27 cellular contexts compared by ENCODE assay signal in the genomic region with DNA sequence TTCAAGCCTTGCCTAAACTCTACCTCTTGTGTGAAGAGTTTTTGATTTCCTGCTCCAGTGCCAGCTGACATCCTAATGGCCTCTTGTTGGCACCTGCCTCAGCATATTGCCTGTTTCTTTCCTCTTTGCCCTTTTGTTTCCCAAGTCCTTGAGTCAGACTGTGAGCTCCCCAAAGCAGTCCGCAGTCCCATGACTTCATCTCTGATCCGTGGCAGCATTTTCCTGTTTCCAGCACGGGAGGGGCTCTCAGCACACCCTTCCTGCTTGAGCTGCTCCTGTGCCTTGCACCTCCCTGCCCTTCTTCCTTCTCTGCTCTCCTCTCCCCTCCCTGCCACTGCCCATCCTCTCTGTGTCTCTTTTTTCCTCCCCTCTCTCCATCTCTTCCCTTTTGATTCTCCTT.
DNase-seq lines count a peak whose midpoint lies in the region; ATAC-seq, FAIRE-seq and TF ChIP-seq lines count a peak whose summit lies in the region.
"Had no signal": no experiment of that assay in that cellular context is flagged by ENCODE, and none has a peak within 500 bp of the region (broad histone marks: within the 10 kb centered on the region; RNA-seq: fewer than 3 reads in every experiment).

No MANE protein-coding gene starts in this region.

- no peak overlapping the region for H3K18ac ChIP-seq in H1 (ENCODE audit: extremely low read depth, low read length)

- no peak overlapping the region for H3K27ac ChIP-seq in H1 (ENCODE audit: low read depth, low read length)
- no peak overlapping the region for H3K27ac ChIP-seq in HepG2 (ENCODE audit: extremely low read length, insufficient read depth, low read length)
- no peak overlapping the region for H3K27ac ChIP-seq in gastrocnemius medialis
- H3K27ac ChIP-seq: BLaER1, cardiac muscle cell, upper lobe of left lung had no signal

- WGBS in H1 (ENCODE audit: extremely low coverage in 1 of 2, insufficient coverage in 1 of 2, insufficient read length in 1 of 2, insufficient replicate concordance in 2 of 2, low coverage in 1 of 2, low lambda C conversion rate in 2 of 2, missing lambda C conversion rate in 1 of 2), 2 experiments: 66% methylated on average over 3 of the region's 3 CpGs; no CpG with 5 or more reads in 1 of the 2 experiments
- 0% methylated on average over 3 of the region's 3 CpGs for WGBS in HepG2 (ENCODE audit: low lambda C conversion rate)

- no peak overlapping the region for H2AFZ ChIP-seq in H1 (ENCODE audit: low read length)
- H2AFZ ChIP-seq in HepG2 (ENCODE audit: low read length): no peak overlapping the region

- CTCF ChIA-PET in H1 (lab: Charles Lee; ENCODE audit: partially characterized antibody): interaction anchor here (1.1 to 1.2 kb wide), 2 partner anchors 178 to 530 kb away, joined by 3 read pairs; no protein-coding TSS in a partner anchor
- CTCF ChIA-PET in HepG2 (lab: Yijun Ruan, JAX; ENCODE audit: low intra/inter-chr PET ratio, low total read pairs): no interaction called here

- H3K4me2 ChIP-seq in H1 (ENCODE audit: insufficient read depth in 1 of 2, low read depth in 2 of 2, low read length in 2 of 2) (no peak overlapping the region), HepG2 (ENCODE audit: low read depth, low read length) (no peak overlapping the region)
- H3K4me2 ChIP-seq: BLaER1 had no signal

- no peak overlapping the region for H2BK15ac ChIP-seq in H1 (ENCODE audit: low read length)

- no peak overlapping the region for H4K8ac ChIP-seq in H1 (ENCODE audit: extremely low read depth, insufficient read depth, low read length)

- peaks cover 2% of the 10 kb centered on the region in 2 experiments for H4K20me1 ChIP-seq in H1 (replicated peaks in 1 of 2; ENCODE audit: control insufficient read depth in 1 of 2, insufficient read depth in 2 of 2, low read length in 2 of 2)
- no peaks in the 10 kb centered on the region for H4K20me1 ChIP-seq in HepG2 (ENCODE audit: insufficient read depth, low read length)
- H4K20me1 ChIP-seq: BLaER1 had no signal

- BruUV-seq in HepG2 (replicated peaks; lab: Mats Ljungman, UMichigan): no TSS peak

- no peak overlapping the region for H2BK5ac ChIP-seq in H1 (ENCODE audit: low read depth, low read length)

- H3K23ac ChIP-seq in H1 (ENCODE audit: insufficient read length): no peak overlapping the region

- TF ChIP-seq CTCF in H1 (IDR thresholded peaks at IDR 0.05; ENCODE audit: control extremely low read depth in 1 of 3, insufficient read depth in 1 of 3, low read depth in 1 of 3, low read length in 3 of 3) (no peak), HepG2 (CRISPR knock-in tag; IDR thresholded peaks at IDR 0.05) (no peak), gastrocnemius medialis (IDR thresholded peaks at IDR 0.05 in 4 of 5, conservative IDR thresholded peaks at IDR 0.05 in 1 of 5) (no peak)

- no peak overlapping the region for H4K91ac ChIP-seq in H1 (replicated peaks; ENCODE audit: insufficient read length, low read length)

- H3K14ac ChIP-seq in H1 (ENCODE audit: insufficient read length): no peak overlapping the region

- H3K79me2 ChIP-seq in H1 (ENCODE audit: control insufficient read depth in 1 of 2, insufficient read depth in 2 of 2, low read length in 2 of 2): no peaks in the 10 kb centered on the region
- no peaks in the 10 kb centered on the region for H3K79me2 ChIP-seq in HepG2 (ENCODE audit: insufficient read depth, low read length)

- POLR2A ChIA-PET in H1 (lab: Charles Lee; ENCODE audit: partially characterized antibody): no interaction called here
- POLR2A ChIA-PET in HepG2 (lab: Yijun Ruan, JAX): no interaction called here

- no peak for TF ChIP-seq EP300 in H1 (IDR thresholded peaks at IDR 0.05; ENCODE audit: borderline replicate concordance in 1 of 2, low read depth in 2 of 2, low read length in 2 of 2)
- TF ChIP-seq EP300 in HepG2 (IDR thresholded peaks at IDR 0.05; ENCODE audit: low read depth in 2 of 2, low read length in 2 of 2): no peak
- TF ChIP-seq EP300 in HepG2 (CRISPR knock-in tag; IDR thresholded peaks at IDR 0.05; ENCODE audit: borderline replicate concordance): no peak

- no peaks in the 10 kb centered on the region; the same call in 1 of the 2 replicates for H3K23me2 ChIP-seq in H1 (ENCODE audit: low read depth, low read length)

- intact Hi-C loops in HepG2 (cut with micrococcal nuclease; ENCODE audit: unreplicated experiment) (no loop called here), gastrocnemius medialis (cut with DNase I; ENCODE audit: low total_unique reads) (loop anchor here (5.0 kb wide), 1 partner anchor 177 kb away; a partner anchor contains a TSS)

- no peak for TF ChIP-seq POLR2A in H1 (IDR thresholded peaks at IDR 0.05; ENCODE audit: control extremely low read depth in 1 of 2, low read depth in 2 of 2, low read length in 2 of 2)
- no peak for TF ChIP-seq POLR2A in HepG2 (IDR thresholded peaks at IDR 0.05; ENCODE audit: insufficient read depth in 1 of 2, low read depth in 2 of 2, low read length in 2 of 2)
- TF ChIP-seq POLR2A in gastrocnemius medialis (IDR thresholded peaks at IDR 0.05): no peak

- H3K4me1 ChIP-seq in H1 (replicated peaks in 1 of 4; ENCODE audit: control insufficient read depth in 3 of 4, insufficient read depth in 4 of 4, low read length in 3 of 4) (peaks cover 0 to 4% (median 0%) of the 10 kb centered on the region in 4 experiments; a peak in 1 of 7 replicates), HepG2 (ENCODE audit: insufficient read depth, low read length) (no peaks in the 10 kb centered on the region), gastrocnemius medialis (peaks cover 0 to 7% of the 10 kb centered on the region in 2 donors)
- H3K4me1 ChIP-seq: BLaER1, Caco-2, upper lobe of left lung had no signal

- H2AK5ac ChIP-seq in H1 (ENCODE audit: low read depth, low read length): no peak overlapping the region

- H3K9ac ChIP-seq in H1 (replicated peaks in 1 of 4; ENCODE audit: extremely low read depth in 1 of 4, low read depth in 3 of 4, low read length in 3 of 4) (no peak overlapping the region; a peak in 1 of 7 replicates), HepG2 (ENCODE audit: insufficient read depth, low read depth, low read length) (no peak overlapping the region)
- H3K9ac ChIP-seq: BLaER1 had no signal

- no peak overlapping the region for H2BK120ac ChIP-seq in H1 (replicated peaks; ENCODE audit: low read depth, low read length)

- in situ Hi-C loops in HepG2 (cut with HindIII; ENCODE audit: extremely low pct_ligation_motif_present, low pct_unique_long_range_greater_than_20kb): no loop called here
- in situ Hi-C loops in gastrocnemius medialis (cut with MboI; ENCODE audit: low sequenced_read_pairs in 4 of 4): no loop called here

- FAIRE-seq in H1 (lab: Jason Lieb, UNC) (no peak), HepG2 (lab: Jason Lieb, UNC) (no peak)
- FAIRE-seq: G401.6, GM18507, RCC 7860 had no signal

- H3K4me3 ChIP-seq in H1 (ENCODE audit: extremely low read depth in 1 of 4, insufficient read depth in 2 of 4, low read depth in 3 of 4, low read length in 4 of 4) (no peak overlapping the region), HepG2 (replicated peaks in 1 of 3; ENCODE audit: insufficient read depth in 1 of 3, low read depth in 2 of 3, low read length in 3 of 3) (no peak overlapping the region), gastrocnemius medialis (no peak overlapping the region)
- H3K4me3 ChIP-seq: BLaER1, cardiac muscle cell, upper lobe of left lung had no signal

- H4K5ac ChIP-seq in H1 (ENCODE audit: insufficient read length, low read depth, low read length): no peak overlapping the region

- H3K36me3 ChIP-seq in H1 (ENCODE audit: control insufficient read depth in 2 of 4, insufficient read depth in 4 of 4, low read length in 3 of 4): no peaks in the 10 kb centered on the region; a peak in 1 of 8 replicates
- no peaks in the 10 kb centered on the region for H3K36me3 ChIP-seq in HepG2 (replicated peaks in 1 of 2; ENCODE audit: control insufficient read depth in 1 of 2, insufficient read depth in 2 of 2, low read length in 2 of 2)
- no peaks in the 10 kb centered on the region for H3K36me3 ChIP-seq in gastrocnemius medialis
- H3K36me3 ChIP-seq: BLaER1, cardiac muscle cell, upper lobe of left lung had no signal

- ATAC-seq in HepG2 (no peak), gastrocnemius medialis (no peak), GM21367 (IDR thresholded peaks at IDR 0.05; ENCODE audit: unreplicated experiment) (no peak)
- ATAC-seq: left ventricle myocardium superior, sciatic nerve, T-helper 17 cell had no signal

- H2BK20ac ChIP-seq in H1 (ENCODE audit: low read length): no peak overlapping the region

- H3K56ac ChIP-seq in H1 (replicated peaks; ENCODE audit: insufficient read length, low read depth, low read length): no peak overlapping the region

- peak overlapping the region; percentile 68; the same call in 1 of the 2 replicates for H2BK12ac ChIP-seq in H1 (ENCODE audit: low read depth, low read length)

- H3K9me3 ChIP-seq in H1 (ENCODE audit: insufficient read depth in 2 of 2, low read depth in 1 of 2, low read length in 1 of 2) (no peaks in the 10 kb centered on the region), HepG2 (ENCODE audit: low read length) (no peaks in the 10 kb centered on the region), gastrocnemius medialis (no peaks in the 10 kb centered on the region)
- H3K9me3 ChIP-seq: BLaER1, Caco-2, upper lobe of left lung had no signal

- H3K79me1 ChIP-seq in H1 (ENCODE audit: low read depth, low read length): no peaks in the 10 kb centered on the region; the same call in 1 of the 2 replicates

- H3K4ac ChIP-seq in H1 (replicated peaks; ENCODE audit: insufficient read length, low read depth, low read length): peak overlapping the region; percentile 73

- DNase-seq in SHP77 (lab: John Stamatoyannopoulos, UW): peak; percentile 31 to 45
- DNase-seq in SHP77 treated with DMSO at 0.1 percent for 48 hours (lab: John Stamatoyannopoulos, UW): no peak
- peak; percentile 85 for DNase-seq in NCI-H2029 treated with DMSO at 0.1 percent for 48 hours (lab: John Stamatoyannopoulos, UW)
- DNase-seq in H1 (ENCODE audit: low read depth in 1 of 2, low spot score in 2 of 2): no peak
- no peak for DNase-seq in HepG2 (ENCODE audit: low spot score)
- DNase-seq in CD1c-positive myeloid dendritic cell (ENCODE audit: extremely low spot score): no peak
- DNase-seq in gastrocnemius medialis: no peak
- DNase-seq: activated CD4-positive, alpha-beta T cell treated with anti-CD3 and anti-CD28 coated beads for 48 hours; activated naive CD4-positive, alpha-beta T cell treated with anti-CD3 and anti-CD28 coated beads, Interleukin-2, amount 10 ng/mL, durations not matched to agents 7 days and 5 days; amygdala; Caco-2; KG1; left ventricle myocardium superior; midbrain; NCI-H1048; NCI-H524 treated with DMSO at 0.1 percent for 48 hours; nephron progenitor cell; stimulated activated CD4-positive, alpha-beta T cell treated with anti-CD3 and anti-CD28 coated beads, Interleukin-15, amount 100 ng/mL, for 24 hours; T-helper 17 cell; upper lobe of left lung had no signal

- H3K27me3 ChIP-seq in H1 (replicated peaks in 1 of 4; ENCODE audit: control insufficient read depth in 3 of 4, extremely low read depth in 1 of 4, insufficient read depth in 3 of 4, low read length in 3 of 4) (no peaks in the 10 kb centered on the region), HepG2 (ENCODE audit: control insufficient read depth in 1 of 2, insufficient read depth in 2 of 2, low read length in 2 of 2) (peaks cover 1 to 4% of the 10 kb centered on the region in 2 experiments; a peak in 2 of 5 replicates), gastrocnemius medialis (no peaks in the 10 kb centered on the region)
- H3K27me3 ChIP-seq: BLaER1, upper lobe of left lung had no signal

- no peak for TF ChIP-seq RAD21 in H1 (IDR thresholded peaks at IDR 0.05 in 1 of 2, conservative IDR thresholded peaks at IDR 0.05 in 1 of 2; ENCODE audit: low read depth in 2 of 2, low read length in 2 of 2)
- no peak for TF ChIP-seq RAD21 in HepG2 (CRISPR knock-in tag; IDR thresholded peaks at IDR 0.05)

Comparison
In these comparisons a context has a peak if more than half of its experiments do, and no peak if none do; other contexts are left out.
1. DNase-seq: peak in SHP77 (2 of 2) and NCI-H2029 treated with DMSO at 0.1 percent for 48 hours (single experiment); none in SHP77 treated with DMSO at 0.1 percent for 48 hours (single experiment), H1 (0 of 2), HepG2 (single experiment), CD1c-positive myeloid dendritic cell (single experiment) and gastrocnemius medialis (0 of 2).